Comparison of ENCODE assay signal across 7 cellular contexts in genomic region chr21:41411449-41412089, GRCh38. TPM values are rescaled to one million over a fixed set of nuclear protein-coding genes. Genes with fewer than 3 reads are reported as not detected.
DNase-seq lines count a peak whose midpoint lies in the region; ATAC-seq, FAIRE-seq and TF ChIP-seq lines count a peak whose summit lies in the region.

No MANE protein-coding gene starts in this region.

- in situ Hi-C loops in astrocyte of the spinal cord (cut with HindIII; ENCODE audit: low sequenced_read_pairs), result no loop called here

- no peaks in the 10 kb centered on the region for H3K36me3 ChIP-seq in mucosa of descending colon (ENCODE audit: low read depth)

- H3K4me1 ChIP-seq in mucosa of descending colon (ENCODE audit: low read depth), result no peaks in the 10 kb centered on the region

- no peaks in the 10 kb centered on the region for H3K9me3 ChIP-seq in mucosa of descending colon

- FAIRE-seq in HTR-8/SVneo (lab: Jason Lieb, UNC), result peak; percentile 28

- ATAC-seq in mucosa of descending colon (peak; percentile 94), GM19467 (IDR thresholded peaks at IDR 0.05; ENCODE audit: unreplicated experiment) (no peak)

- intact Hi-C loops in mucosa of descending colon (cut with DNase I, micrococcal nuclease), result no loop called here

- no peak overlapping the region for H3K4me3 ChIP-seq in astrocyte of the spinal cord (ENCODE audit: low read depth, low read length)
- no peak overlapping the region for H3K4me3 ChIP-seq in mucosa of descending colon

- TF ChIP-seq CTCF in GM12873 (IDR thresholded peaks at IDR 0.05; ENCODE audit: insufficient read depth, low read depth, low read length, missing control alignments) (peak; percentile 43), astrocyte of the spinal cord (IDR thresholded peaks at IDR 0.05; ENCODE audit: low read depth, low read length) (peak; percentile 24), mucosa of descending colon (IDR thresholded peaks at IDR 0.05) (no peak)

- DNase-seq in HTR-8/SVneo (ENCODE audit: insufficient read length, low spot score) (no peak), astrocyte of the spinal cord (ENCODE audit: low read depth, low spot score) (no peak), mucosa of descending colon (peak; percentile 76 to 81 (median 80)), SW 1271 (lab: John Stamatoyannopoulos, UW) (no peak), NCI-H2107 treated with DMSO at 0.1 percent for 48 hours (lab: John Stamatoyannopoulos, UW; ENCODE audit: unreplicated experiment) (no peak)

RNA-seq across cellular contexts. Expression of gene MX1, which starts 14.5 kb away (rescaled TPM):
- total RNA-seq in mucosa of descending colon, result 10 to 100 TPM; 30.7 to 78.5 (median 31.2) TPM

RNA-seq across cellular contexts. Expression of gene MX2, which starts 49.7 kb away (rescaled TPM):
- total RNA-seq in mucosa of descending colon, result 1 to 10 TPM; 2.5 to 9.2 (median 6.3) TPM

Comparison
In these comparisons a context has a peak if more than half of its experiments do, and no peak if none do; other contexts are left out.
1. DNase-seq: peak in mucosa of descending colon (3 of 3); none in HTR-8/SVneo (single experiment), astrocyte of the spinal cord (single experiment), SW 1271 (0 of 2) and NCI-H2107 treated with DMSO at 0.1 percent for 48 hours (single experiment).